ENCODE assay signal across 8 cellular contexts in the genomic region with DNA sequence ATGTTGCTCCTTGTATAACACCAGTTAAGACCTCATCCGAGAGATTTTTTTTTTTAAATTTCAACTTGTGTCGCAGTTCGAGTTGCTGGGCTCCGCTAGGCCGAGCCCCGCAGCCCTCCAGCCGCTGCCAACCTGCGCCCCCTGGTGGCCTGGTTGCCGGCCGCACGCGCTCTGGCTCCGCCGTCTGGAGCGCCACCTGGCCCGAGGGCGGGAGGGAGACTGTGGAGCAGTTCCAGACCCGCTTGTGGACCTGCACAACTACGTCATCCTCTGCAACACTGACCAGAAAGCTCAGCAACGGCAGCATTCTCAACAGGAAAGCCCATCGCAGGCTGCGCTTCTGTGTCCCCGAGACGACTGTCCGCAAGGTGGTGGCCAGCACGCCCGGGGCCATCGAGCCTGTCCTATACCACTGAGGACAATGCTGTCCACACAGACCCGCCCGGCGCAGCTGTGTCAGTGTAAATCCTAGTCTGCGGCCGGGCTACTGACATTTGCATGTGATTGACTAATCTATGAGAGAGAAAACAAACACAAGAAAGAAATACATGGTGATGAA. TPM values are rescaled to one million over a fixed set of nuclear protein-coding genes. Genes with fewer than 3 reads are reported as not detected.
DNase-seq lines count a peak whose midpoint lies in the region; TF ChIP-seq lines count a peak whose summit lies in the region.

No MANE protein-coding gene starts in this region.

- TF ChIP-seq CTCF in GM20000 (IDR thresholded peaks at IDR 0.05; ENCODE audit: extremely low read depth, missing control alignments) (peak; percentile 100), OCI-LY1 (IDR thresholded peaks at IDR 0.05; ENCODE audit: low read length) (peak; percentile 99), epithelial cell of proximal tubule (conservative IDR thresholded peaks at IDR 0.05; ENCODE audit: low read depth, low read length) (peak; percentile 99)

- no peaks in the 10 kb centered on the region for H3K9me2 ChIP-seq in OCI-LY1 (ENCODE audit: low read depth, low read length)

- peak overlapping the region; percentile 38 for H3K4me3 ChIP-seq in OCI-LY1 (ENCODE audit: low read depth, low read length, poor library complexity, severe bottlenecking)
- peak overlapping the region; percentile 51 for H3K4me3 ChIP-seq in epithelial cell of proximal tubule (ENCODE audit: low read depth, low read length)
- peak overlapping the region; percentile 53 to 74 for H3K4me3 ChIP-seq in mucosa of rectum (ENCODE audit: low read length in 2 of 2)

- H3K4me2 ChIP-seq in OCI-LY1 (ENCODE audit: low read length) = peak overlapping the region; percentile 64; the same call in 1 of the 2 replicates

- H3K27ac ChIP-seq in OCI-LY1 (ENCODE audit: low read depth, low read length, poor library complexity, severe bottlenecking) = no peak overlapping the region
- no peak overlapping the region for H3K27ac ChIP-seq in mucosa of rectum (ENCODE audit: low read depth in 2 of 2, low read length in 2 of 2)

- H2AFZ ChIP-seq in OCI-LY1 (ENCODE audit: low read length) = no peak overlapping the region

- H3K27me3 ChIP-seq in OCI-LY1 (ENCODE audit: insufficient read depth, low read length) (no peaks in the 10 kb centered on the region), mucosa of rectum (ENCODE audit: control insufficient read depth in 2 of 2, insufficient read depth in 2 of 2, low read length in 2 of 2) (peaks cover 0 to 2% of the 10 kb centered on the region in 2 donors)

- peaks cover 3% of the 10 kb centered on the region for H3K4me1 ChIP-seq in OCI-LY1 (ENCODE audit: insufficient read depth, low read length, severe bottlenecking)
- H3K4me1 ChIP-seq in mucosa of rectum (ENCODE audit: control insufficient read depth in 2 of 2, insufficient read depth in 2 of 2, low read length in 2 of 2) = no peaks in the 10 kb centered on the region

- no peaks in the 10 kb centered on the region for H3K36me3 ChIP-seq in OCI-LY1 (ENCODE audit: insufficient read depth, low read length)
- H3K36me3 ChIP-seq in mucosa of rectum (ENCODE audit: control insufficient read depth in 2 of 2, insufficient read depth in 2 of 2, low read length in 2 of 2) = no peaks in the 10 kb centered on the region

- H3K79me2 ChIP-seq in OCI-LY1 (ENCODE audit: insufficient read depth, low read length) = no peaks in the 10 kb centered on the region

- H3K9me3 ChIP-seq in OCI-LY1 (ENCODE audit: low read length) (no peaks in the 10 kb centered on the region), mucosa of rectum (ENCODE audit: control insufficient read depth in 2 of 2, low read length in 2 of 2) (no peaks in the 10 kb centered on the region)

- H3F3A ChIP-seq in OCI-LY1 (ENCODE audit: insufficient read depth, low read length) = no peaks in the 10 kb centered on the region

- no peak overlapping the region for H3K9ac ChIP-seq in OCI-LY1 (ENCODE audit: low read length)
- peak overlapping the region in 1 of 2 donors; percentile 41 for H3K9ac ChIP-seq in mucosa of rectum (ENCODE audit: low read depth in 1 of 2, low read length in 2 of 2)

- DNase-seq in CMK (ENCODE audit: low read depth) (peak; percentile 43), GM20000 (ENCODE audit: low spot score) (peak; percentile 85), HS-5 (ENCODE audit: low read depth) (peak; percentile 40), activated T-cell treated with anti-CD3 and anti-CD28 coated beads for 48 hours (ENCODE audit: low read depth) (peak; percentile 87), epithelial cell of proximal tubule (ENCODE audit: low read depth) (no peak)
- DNase-seq in stimulated activated CD8-positive, alpha-beta memory T cell treated with anti-CD3 and anti-CD28 coated beads, Interleukin-4, amount 100 ng/mL, for 4 hours (ENCODE audit: low read depth in 2 of 2, low spot score in 1 of 2) = peak; percentile 51 to 77

- no peaks in the 10 kb centered on the region for H4K20me1 ChIP-seq in OCI-LY1 (ENCODE audit: insufficient read depth, low read length)

RNA-seq across cellular contexts. Expression of gene ARL9, which starts 39.1 kb away (rescaled TPM):
- total RNA-seq in epithelial cell of proximal tubule = 0.17 and 1.5 TPM in 2 replicates
